8 cellular contexts compared by ENCODE assay signal in the genomic region with DNA sequence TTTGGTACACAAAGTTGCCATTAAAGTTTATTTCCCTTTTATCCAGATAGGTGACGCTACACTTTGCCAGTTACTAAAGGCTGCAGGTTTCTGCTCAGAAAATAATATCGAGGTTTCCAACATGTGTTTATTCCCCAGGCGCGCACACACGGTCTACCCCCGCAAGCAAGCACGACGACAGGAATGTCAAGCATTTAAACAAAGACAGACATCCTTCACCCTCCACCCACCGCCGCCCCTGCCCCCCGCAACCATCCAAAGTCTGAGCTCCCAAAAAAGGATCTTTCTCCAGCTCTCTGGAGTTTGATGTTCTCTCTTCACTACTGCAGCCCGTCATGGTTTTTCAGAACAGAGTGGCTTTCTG.
DNase-seq lines count a peak whose midpoint lies in the region; FAIRE-seq and TF ChIP-seq lines count a peak whose summit lies in the region.

No MANE protein-coding gene starts in this region.

- peaks cover 61% of the 10 kb centered on the region for H3K27me3 ChIP-seq in mucosa of stomach (ENCODE audit: control insufficient read depth, insufficient read depth, low read length)

- H3K4me1 ChIP-seq in mucosa of stomach (ENCODE audit: control insufficient read depth, insufficient read depth, low read length) = peaks cover 32% of the 10 kb centered on the region

- H3K4me3 ChIP-seq in mucosa of stomach (ENCODE audit: low read length) = peak overlapping the region; percentile 50

- FAIRE-seq in HTR-8/SVneo (lab: Jason Lieb, UNC) = no peak

- H3K27ac ChIP-seq in cingulate gyrus (ENCODE audit: low read depth, low read length) = peak overlapping the region; percentile 75

- DNase-seq in AG09319 (ENCODE audit: extremely low read depth, low read depth) (no peak), HTR-8/SVneo (ENCODE audit: insufficient read length, low spot score) (peak; percentile 14), foreskin melanocyte (no peak), globus pallidus (ENCODE audit: low spot score) (no peak), NCI-H2171 (lab: John Stamatoyannopoulos, UW) (no peak)
- no peak for DNase-seq in stimulated activated CD4-positive, alpha-beta T cell treated with anti-CD3 and anti-CD28 coated beads, Interleukin-4, amount 100 ng/mL, for 24 hours

- H3K9me3 ChIP-seq in mucosa of stomach (ENCODE audit: control insufficient read depth, low read length) = no peaks in the 10 kb centered on the region

- no peaks in the 10 kb centered on the region for H3K36me3 ChIP-seq in mucosa of stomach (ENCODE audit: control insufficient read depth, insufficient read depth, low read length)

- H3K9ac ChIP-seq in mucosa of stomach (ENCODE audit: low read length) = no peak overlapping the region

- peak; percentile 4 for TF ChIP-seq CTCF in AG09319 (IDR thresholded peaks at IDR 0.05; ENCODE audit: low read depth, low read length)
